Comparison of ENCODE assay signal across 12 cellular contexts in the genomic region with DNA sequence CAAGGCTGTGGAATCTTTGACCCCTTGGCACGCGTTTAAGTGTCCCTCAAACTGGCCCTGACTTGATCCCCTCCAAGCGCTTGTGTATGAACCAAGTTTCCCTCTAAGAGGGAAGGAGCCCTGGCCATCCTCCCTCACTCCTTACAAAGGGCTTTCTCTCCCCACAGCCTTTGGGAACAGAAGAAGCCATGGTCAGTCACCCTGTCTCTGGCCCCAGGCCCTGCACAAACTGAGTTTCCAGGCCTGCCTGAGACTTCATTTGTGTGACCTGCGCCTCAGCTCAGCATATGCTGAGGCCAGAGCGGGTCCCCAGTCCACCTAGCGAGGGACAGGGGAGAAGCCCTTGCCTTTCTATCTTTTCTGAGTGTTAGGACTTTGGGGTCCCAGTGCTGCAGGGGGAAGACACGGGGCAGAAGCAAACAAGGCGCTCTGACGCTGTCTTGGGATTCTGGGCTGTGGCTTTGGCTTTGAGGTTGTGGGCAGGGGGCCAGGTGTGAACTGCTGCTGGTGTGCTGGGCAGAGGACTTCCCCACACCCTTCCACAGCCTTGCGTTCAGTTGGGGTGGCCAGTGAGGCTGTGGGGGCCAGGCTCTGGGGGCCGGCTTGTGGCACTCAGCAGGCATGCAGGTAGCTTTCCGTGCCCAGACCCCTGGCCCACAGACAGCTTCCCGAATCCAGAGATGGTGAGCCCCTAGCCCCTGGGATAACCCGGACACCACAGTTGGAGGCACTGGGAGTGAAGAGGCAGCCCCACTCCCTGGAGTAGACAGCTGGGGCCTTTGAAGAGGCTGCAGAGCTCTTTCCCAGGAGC. TPM values are rescaled to one million over a fixed set of nuclear protein-coding genes. Genes with fewer than 3 reads are reported as not detected.
DNase-seq lines count a peak whose midpoint lies in the region; ATAC-seq and TF ChIP-seq lines count a peak whose summit lies in the region.
"Had no signal": no experiment of that assay in that cellular context is flagged by ENCODE, and none has a peak within 500 bp of the region (broad histone marks: within the 10 kb centered on the region; RNA-seq: fewer than 3 reads in every experiment).

No MANE protein-coding gene starts in this region.

- intact Hi-C loops in CD4-positive, alpha-beta memory T cell (cut with micrococcal nuclease) = no loop called here
- intact Hi-C loops in Panc1 (cut with micrococcal nuclease; ENCODE audit: unreplicated experiment) = loop anchor here (1.0 kb wide), 1 partner anchor 212 kb away; no protein-coding TSS in a partner anchor

- DNase-seq in CD4-positive, alpha-beta memory T cell = no peak
- DNase-seq in Panc1 (ENCODE audit: low read depth, low spot score) (no peak), memory B cell (ENCODE audit: low spot score in 2 of 2) (no peak), cerebellar nuclear complex (lab: John Stamatoyannopoulos, UW) (no peak), HUDEP-2 (lab: John Stamatoyannopoulos, UW; ENCODE audit: unreplicated experiment in 76 of 76) (no peak), A172 (ENCODE audit: low spot score) (no peak)
- DNase-seq: mesenchymal stem cell, NCI-H1930 had no signal

- ATAC-seq in Panc1 (peak; percentile 1; the same call in 1 of the 2 replicates), memory B cell (ENCODE audit: low read depth) (no peak), HG03097 (IDR thresholded peaks at IDR 0.05; ENCODE audit: low FRiP score, unreplicated experiment) (no peak)

- H3K4me3 ChIP-seq in ACC112 (ENCODE audit: low read depth, low read length) (peak overlapping the region; percentile 79), Panc1 (ENCODE audit: low read depth in 2 of 2, low read length in 2 of 2) (peak overlapping the region; percentile 50 to 55)
- no peak overlapping the region for H3K4me3 ChIP-seq in CD4-positive, alpha-beta memory T cell (ENCODE audit: low read length in 2 of 2)

- no peaks in the 10 kb centered on the region for H3K9me3 ChIP-seq in CD4-positive, alpha-beta memory T cell (ENCODE audit: control insufficient read depth in 1 of 2, low read length in 2 of 2)
- H3K9me3 ChIP-seq in Panc1 (ENCODE audit: control insufficient read depth, insufficient read depth, low read depth, low read length) = no peaks in the 10 kb centered on the region

- H3K9me3 Mint-ChIP-seq in CD4-positive, alpha-beta memory T cell = no peaks in the 10 kb centered on the region
- no peaks in the 10 kb centered on the region for H3K9me3 Mint-ChIP-seq in memory B cell

- H3K27me3 ChIP-seq in ACC112 (ENCODE audit: insufficient read depth, low read length) (peaks cover 70% of the 10 kb centered on the region), Panc1 (ENCODE audit: control insufficient read depth, insufficient read depth, low read length) (no peaks in the 10 kb centered on the region)
- no peaks in the 10 kb centered on the region for H3K27me3 ChIP-seq in CD4-positive, alpha-beta memory T cell (ENCODE audit: insufficient read depth, low read length)

- CTCF ChIA-PET in CD4-positive, alpha-beta memory T cell (lab: Charles Lee; ENCODE audit: partially characterized antibody) = no interaction called here
- CTCF ChIA-PET in Panc1 (lab: Charles Lee) = interaction anchor here (0.6 to 2.3 kb wide), 3 partner anchors 24 to 152 kb away, joined by 3 to 7 read pairs (median 4); no protein-coding TSS in a partner anchor

- BruUV-seq in Panc1 (replicated peaks; lab: Mats Ljungman, UMichigan) = no TSS peak

- no peak overlapping the region for H3K27ac Mint-ChIP-seq in CD4-positive, alpha-beta memory T cell
- H3K27ac Mint-ChIP-seq in memory B cell = no peak overlapping the region

- peaks cover 0 to 17% (median 6%) of the 10 kb centered on the region in 4 donors for H3K4me1 Mint-ChIP-seq in CD4-positive, alpha-beta memory T cell
- peaks cover 3% of the 10 kb centered on the region for H3K4me1 Mint-ChIP-seq in memory B cell

- H3K4me1 ChIP-seq in ACC112 (ENCODE audit: control insufficient read depth, insufficient read depth, low read length, unreplicated experiment) (no peaks in the 10 kb centered on the region), Panc1 (ENCODE audit: control insufficient read depth, insufficient read depth, low read length) (peaks cover 11% of the 10 kb centered on the region)
- H3K4me1 ChIP-seq in CD4-positive, alpha-beta memory T cell (ENCODE audit: insufficient read depth, low read length) = no peaks in the 10 kb centered on the region

- no peak overlapping the region for H3K27ac ChIP-seq in ACC112 (ENCODE audit: low read depth, low read length)
- H3K27ac ChIP-seq in CD4-positive, alpha-beta memory T cell (ENCODE audit: low read depth, low read length) = no peak overlapping the region
- peak overlapping the region; percentile 12; the same call in 1 of the 2 replicates for H3K27ac ChIP-seq in Panc1 (ENCODE audit: low read length)
- H3K27ac ChIP-seq: cardiac muscle cell, KMS-11 had no signal

- H2AFZ ChIP-seq in ACC112 (ENCODE audit: low read length, unreplicated experiment) = no peak overlapping the region

- H3K36me3 Mint-ChIP-seq in CD4-positive, alpha-beta memory T cell = no peaks in the 10 kb centered on the region
- no peaks in the 10 kb centered on the region for H3K36me3 Mint-ChIP-seq in memory B cell

- no peaks in the 10 kb centered on the region for H3K36me3 ChIP-seq in ACC112 (ENCODE audit: insufficient read depth, low read length)
- H3K36me3 ChIP-seq in CD4-positive, alpha-beta memory T cell (ENCODE audit: insufficient read depth, low read length) = no peaks in the 10 kb centered on the region
- H3K36me3 ChIP-seq in Panc1 (ENCODE audit: control insufficient read depth, insufficient read depth, low read length) = no peaks in the 10 kb centered on the region
- H3K36me3 ChIP-seq: cardiac muscle cell had no signal

- peak overlapping the region in 5 of 8 donors; percentile 40 to 68 (median 49) for H3K4me3 Mint-ChIP-seq in CD4-positive, alpha-beta memory T cell
- H3K4me3 Mint-ChIP-seq in memory B cell = peak overlapping the region; percentile 43

- TF ChIP-seq CTCF in Panc1 (IDR thresholded peaks at IDR 0.05) = no peak

- in situ Hi-C loops in Panc1 (cut with HindIII; ENCODE audit: low pct_unique_long_range_greater_than_20kb, low sequenced_read_pairs) = no loop called here

- H3K27me3 Mint-ChIP-seq in CD4-positive, alpha-beta memory T cell = peaks cover 21 to 31% of the 10 kb centered on the region in 2 donors
- H3K27me3 Mint-ChIP-seq in memory B cell = peaks cover 27% of the 10 kb centered on the region

- POLR2A ChIA-PET in CD4-positive, alpha-beta memory T cell (lab: Charles Lee; ENCODE audit: partially characterized antibody) = no interaction called here
- POLR2A ChIA-PET in Panc1 (lab: Charles Lee) = no interaction called here

- H3K79me2 ChIP-seq in ACC112 (ENCODE audit: control insufficient read depth, insufficient read depth, low read length, unreplicated experiment) = no peaks in the 10 kb centered on the region

RNA-seq across cellular contexts. Expression of a gene that starts 1.5 kb away (rescaled TPM):
- total RNA-seq in CD4-positive, alpha-beta memory T cell = not detected
- not detected for polyA plus RNA-seq in CD4-positive, alpha-beta memory T cell
- 81.1 TPM for total RNA-seq in Panc1 (2021; ENCODE audit: unreplicated experiment)
- 134 TPM for polyA plus RNA-seq in Panc1 (2012; ENCODE audit: insufficient read length)
- total RNA-seq in A172 (2014; rRNA removed; shearing (Covaris generic)) = 0.38 and 5.3 TPM in 2 replicates
- polyA plus RNA-seq: cardiac muscle cell had no signal

RNA-seq across cellular contexts. Expression of a gene that starts 59.9 kb away (rescaled TPM):
- 10 to 100 TPM; 45.3 to 48.2 TPM for total RNA-seq in CD4-positive, alpha-beta memory T cell
- 10 to 100 TPM; 21.1 to 23.5 TPM for polyA plus RNA-seq in CD4-positive, alpha-beta memory T cell
- total RNA-seq in Panc1 (2021; ENCODE audit: unreplicated experiment) = 22.3 TPM
- polyA plus RNA-seq in Panc1 (2012; ENCODE audit: insufficient read length) = 11.1 TPM
- total RNA-seq in A172 (2014; rRNA removed; shearing (Covaris generic)) = 12.2 and 15.4 TPM in 2 replicates

Comparison
In these comparisons a context has a peak if more than half of its experiments do, and no peak if none do; other contexts are left out.
1. H3K4me3 ChIP-seq: peak in ACC112 (single experiment) and Panc1 (2 of 2); none in CD4-positive, alpha-beta memory T cell (0 of 2).
2. RNA of a gene that starts 1.5 kb away (total RNA-seq): 81.1 TPM in Panc1 (single experiment); 0.38 to 5.3 TPM in A172 and not detected in CD4-positive, alpha-beta memory T cell; every median in the first group is over 10 times any median in the second.